In genomic region chr3:4509043-4509442, GRCh38 we compare ENCODE assay signal across 1 cellular context.
TF ChIP-seq lines count a peak whose summit lies in the region.

No MANE protein-coding gene starts in this region.

TF ChIP-seq in K562, 482 proteins besides CTCF, POLR2A, EP300 and RAD21:
- TF ChIP-seq KDM1A (IDR thresholded peaks at IDR 0.05) (peak; percentile 60 to 75; a peak in 2 of 4 replicates), ZHX1 (conservative IDR thresholded peaks at IDR 0.05; ENCODE audit: low read length) (no peak), TCF15 (CRISPR knock-in tag; IDR thresholded peaks at IDR 0.05) (no peak), ZFX (CRISPR knock-in tag; IDR thresholded peaks at IDR 0.05) (no peak), MEIS2 (IDR thresholded peaks at IDR 0.05; ENCODE audit: partially characterized antibody) (no peak), ZNF121 (CRISPR knock-in tag; conservative IDR thresholded peaks at IDR 0.05) (no peak), MCM3 (IDR thresholded peaks at IDR 0.05) (no peak), RBM25 (IDR thresholded peaks at IDR 0.05; ENCODE audit: low read depth, low read length, severe bottlenecking) (peak; percentile 94), ZNF146 (CRISPR knock-in tag; IDR thresholded peaks at IDR 0.05; ENCODE audit: unreplicated experiment) (no peak), CREBBP (IDR thresholded peaks at IDR 0.05; ENCODE audit: low read depth, low read length) (no peak), KDM4B (IDR thresholded peaks at IDR 0.05; ENCODE audit: borderline replicate concordance in 2 of 2, low read depth in 1 of 2) (no peak), BCOR (IDR thresholded peaks at IDR 0.05) (peak; percentile 94), CHD4 (IDR thresholded peaks at IDR 0.05; ENCODE audit: insufficient read depth, insufficient replicate concordance, low read depth, low read length, poor library complexity, severe bottlenecking) (peak; percentile 71), GTF2A2 (tag; IDR thresholded peaks at IDR 0.05) (no peak), ADNP (tag; IDR thresholded peaks at IDR 0.05) (0 out of 2 replicates have a peak, but pooled peaks have one; percentile 45), TAF9B (IDR thresholded peaks at IDR 0.05; ENCODE audit: partially characterized antibody) (no peak), SP2 (IDR thresholded peaks at IDR 0.05; ENCODE audit: extremely low read depth, low read depth, low read length, poor library complexity, severe bottlenecking) (no peak), FIP1L1 (IDR thresholded peaks at IDR 0.05; ENCODE audit: low read depth, low read length, poor library complexity, severe bottlenecking) (no peak), TCFL5 (CRISPR knock-in tag; conservative IDR thresholded peaks at IDR 0.05) (no peak), KDM5B (IDR thresholded peaks at IDR 0.05; ENCODE audit: insufficient replicate concordance, low read depth, low read length) (no peak), ILK (tag; IDR thresholded peaks at IDR 0.05; ENCODE audit: borderline replicate concordance, low read depth) (0 out of 2 replicates have a peak, but pooled peaks have one; percentile 3), TBL1XR1 (IDR thresholded peaks at IDR 0.05; ENCODE audit: low read length in 2 of 2) (0 out of 4 replicates have a peak, but pooled peaks of 1 of the 2 experiments have one; percentile 6), DIDO1 (tag; IDR thresholded peaks at IDR 0.05; ENCODE audit: low read depth) (no peak), GTF3C2 (IDR thresholded peaks at IDR 0.05; ENCODE audit: borderline replicate concordance, extremely low read depth, insufficient read length) (no peak), PKNOX1 (IDR thresholded peaks at IDR 0.05) (no peak), MECOM (CRISPR knock-in tag; IDR thresholded peaks at IDR 0.05) (no peak), ZNF436 (CRISPR knock-in tag; IDR thresholded peaks at IDR 0.05) (no peak), MYBL2 (IDR thresholded peaks at IDR 0.05; ENCODE audit: low read depth) (no peak), MYBL2 (CRISPR knock-in tag; IDR thresholded peaks at IDR 0.05; ENCODE audit: borderline replicate concordance) (no peak), ZFP36 (IDR thresholded peaks at IDR 0.05; ENCODE audit: low read depth, low read length, partially characterized antibody) (peak; percentile 86), NUFIP1 (IDR thresholded peaks at IDR 0.05; ENCODE audit: partially characterized antibody) (no peak), KLF10 (CRISPR knock-in tag; IDR thresholded peaks at IDR 0.05) (no peak), SRSF9 (IDR thresholded peaks at IDR 0.05; ENCODE audit: borderline replicate concordance, low read depth, low read length) (no peak), HDAC2 (IDR thresholded peaks at IDR 0.05) (peak; percentile 77; the same call in 1 of the 2 replicates), EWSR1 (IDR thresholded peaks at IDR 0.05; ENCODE audit: borderline replicate concordance, low read depth, partially characterized antibody) (no peak), SAFB2 (IDR thresholded peaks at IDR 0.05; ENCODE audit: borderline replicate concordance, low read depth, low read length, severe bottlenecking) (no peak), TFAM (CRISPR knock-in tag; conservative IDR thresholded peaks at IDR 0.05) (no peak), RFX5 (IDR thresholded peaks at IDR 0.05; ENCODE audit: low read depth, low read length) (no peak), SMARCA5 (IDR thresholded peaks at IDR 0.05) (peak; percentile 73; the same call in 1 of the 2 replicates), ZBTB12 (CRISPR knock-in tag; IDR thresholded peaks at IDR 0.05) (no peak), EP400 (IDR thresholded peaks at IDR 0.05) (no peak), ZNF766 (CRISPR knock-in tag; conservative IDR thresholded peaks at IDR 0.05) (no peak), USF2 (CRISPR knock-in tag; IDR thresholded peaks at IDR 0.05) (no peak), NR3C1 (CRISPR knock-in tag; IDR thresholded peaks at IDR 0.05) (no peak), ZNF717 (CRISPR knock-in tag; IDR thresholded peaks at IDR 0.05) (no peak), ZKSCAN1 (IDR thresholded peaks at IDR 0.05; ENCODE audit: low read depth, low read length) (no peak), ZNF511 (CRISPR knock-in tag; IDR thresholded peaks at IDR 0.05) (no peak), MLX (CRISPR knock-in tag; conservative IDR thresholded peaks at IDR 0.05) (no peak), CBFA2T3 (IDR thresholded peaks at IDR 0.05) (no peak)
